ENCODE assay signal across 39 cellular contexts in the genomic region with DNA sequence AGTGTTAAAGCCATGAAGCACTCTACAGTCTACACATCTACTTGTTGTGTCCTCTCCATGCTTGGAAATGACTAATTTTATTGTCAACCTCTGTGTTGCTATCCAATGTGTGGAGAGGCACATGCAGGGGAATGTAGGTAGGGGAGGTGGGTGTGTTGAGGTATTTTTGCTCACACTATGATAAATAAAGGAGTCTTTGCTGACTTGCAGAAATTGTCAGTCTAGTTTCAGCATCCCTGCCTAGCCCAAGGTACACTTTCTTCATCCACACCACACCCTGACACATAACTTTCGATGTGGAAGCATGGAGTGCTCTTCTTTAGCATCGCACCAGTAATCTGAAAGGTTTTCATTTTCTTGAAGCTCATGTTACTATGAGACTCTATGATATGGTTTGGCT.
"Had no signal": no experiment of that assay in that cellular context is flagged by ENCODE, and none has a peak within 500 bp of the region (broad histone marks: within the 10 kb centered on the region; RNA-seq: fewer than 3 reads in every experiment).

No MANE protein-coding gene starts in this region.

- H3K27me3 Mint-ChIP-seq: activated naive CD4-positive, alpha-beta T cell treated with anti-CD3 and anti-CD28 coated beads, Interleukin-2, amount 10 ng/mL, durations not matched to agents 7 days and 5 days; activated naive CD4-positive, alpha-beta T cell treated with anti-CD3 and anti-CD28 coated beads, Interleukin-2, amount 50 U/mL, for 24 hours; activated naive CD8-positive, alpha-beta T cell; activated naive CD8-positive, alpha-beta T cell treated with anti-CD3 and anti-CD28 coated beads for 36 hours; activated naive CD8-positive, alpha-beta T cell treated with anti-CD3 and anti-CD28 coated beads, Interleukin-2, amount 10 ng/mL, durations not matched to agents 7 days and 5 days; activated naive CD8-positive, alpha-beta T cell treated with anti-CD3 and anti-CD28 coated beads, Interleukin-2, amount 50 U/mL, for 24 hours; activated T-helper 17 cell treated with anti-CD3 and anti-CD28 coated beads, Interleukin-2, amount 50 U/mL, for 72 hours; brain; central memory CD8-positive, alpha-beta T cell had no signal

- H3K4me3 Mint-ChIP-seq: activated naive CD4-positive, alpha-beta T cell treated with anti-CD3 and anti-CD28 coated beads for 36 hours; activated naive CD4-positive, alpha-beta T cell treated with anti-CD3 and anti-CD28 coated beads, Interleukin-2, amount 10 ng/mL, durations not matched to agents 7 days and 5 days; activated naive CD4-positive, alpha-beta T cell treated with anti-CD3 and anti-CD28 coated beads, Interleukin-2, amount 50 U/mL, for 24 hours; activated naive CD8-positive, alpha-beta T cell; activated naive CD8-positive, alpha-beta T cell treated with anti-CD3 and anti-CD28 coated beads for 36 hours; activated naive CD8-positive, alpha-beta T cell treated with anti-CD3 and anti-CD28 coated beads, Interleukin-2, amount 10 ng/mL, durations not matched to agents 7 days and 5 days; activated naive CD8-positive, alpha-beta T cell treated with anti-CD3 and anti-CD28 coated beads, Interleukin-2, amount 50 U/mL, for 24 hours; activated T-cell treated with anti-CD3 and anti-CD28 coated beads, Interleukin-2, amount 50 U/mL, for 4 hours; activated T-cell treated with anti-CD3 and anti-CD28 coated beads, Interleukin-2, amount 50 U/mL, for 72 hours; activated T-helper 1 cell treated with anti-CD3 and anti-CD28 coated beads, Interleukin-12 subunit alpha, Interleukin-12 subunit beta, Interleukin-2, Interleukin-4 antibody, amounts not matched to agents 30 ng/mL and 10 ng/mL and 1 ng/mL, durations not matched to agents 14 hours and 24 hours and 36 hours; activated T-helper 17 cell treated with anti-CD3 and anti-CD28 coated beads, Interleukin-2, amount 50 U/mL, for 72 hours; brain; central memory CD8-positive, alpha-beta T cell had no signal

- H3K4me3 ChIP-seq: adrenal gland, ascending aorta, body of pancreas, breast epithelium, cardiac muscle cell had no signal

- H3K27ac ChIP-seq: adrenal gland, ascending aorta, body of pancreas, brain microvascular endothelial cell, breast epithelium, cardiac muscle cell had no signal

- FAIRE-seq: astrocyte, bronchial epithelial cell, colon had no signal

- H3K4me1 Mint-ChIP-seq: activated naive CD4-positive, alpha-beta T cell treated with anti-CD3 and anti-CD28 coated beads, Interleukin-2, amount 10 ng/mL, durations not matched to agents 7 days and 5 days; activated naive CD4-positive, alpha-beta T cell treated with anti-CD3 and anti-CD28 coated beads, Interleukin-2, amount 50 U/mL, for 24 hours; activated naive CD8-positive, alpha-beta T cell treated with anti-CD3 and anti-CD28 coated beads for 36 hours; activated naive CD8-positive, alpha-beta T cell treated with anti-CD3 and anti-CD28 coated beads, Interleukin-2, amount 10 ng/mL, durations not matched to agents 7 days and 5 days; activated naive CD8-positive, alpha-beta T cell treated with anti-CD3 and anti-CD28 coated beads, Interleukin-2, amount 50 U/mL, for 24 hours; activated T-helper 17 cell treated with anti-CD3 and anti-CD28 coated beads, Interleukin-2, amount 50 U/mL, for 72 hours; brain; central memory CD8-positive, alpha-beta T cell had no signal

- ATAC-seq: activated naive CD4-positive, alpha-beta T cell treated with anti-CD3 and anti-CD28 coated beads, Interleukin-2, amount 50 U/mL, for 72 hours; activated naive CD8-positive, alpha-beta T cell treated with anti-CD3 and anti-CD28 coated beads, Interleukin-2, amount 50 U/mL, for 24 hours; activated T-cell treated with anti-CD3 and anti-CD28 coated beads, Interleukin-2, amount 50 U/mL, for 4 hours; activated T-cell treated with anti-CD3 and anti-CD28 coated beads, Interleukin-2, amount 50 U/mL, for 72 hours; activated T-helper 17 cell treated with anti-CD3 and anti-CD28 coated beads, Interleukin-2, amount 50 U/mL, for 72 hours; body of pancreas had no signal

- H3K9me3 ChIP-seq: adrenal gland, ascending aorta, body of pancreas, breast epithelium had no signal

- H3K9me3 Mint-ChIP-seq: activated naive CD4-positive, alpha-beta T cell treated with anti-CD3 and anti-CD28 coated beads for 36 hours; activated naive CD4-positive, alpha-beta T cell treated with anti-CD3 and anti-CD28 coated beads, Interleukin-2, amount 10 ng/mL, durations not matched to agents 7 days and 5 days; activated naive CD8-positive, alpha-beta T cell treated with anti-CD3 and anti-CD28 coated beads, Interleukin-2, amount 10 ng/mL, durations not matched to agents 7 days and 5 days; activated T-helper 1 cell treated with anti-CD3 and anti-CD28 coated beads, Interleukin-12 subunit alpha, Interleukin-12 subunit beta, Interleukin-2, Interleukin-4 antibody, amounts not matched to agents 30 ng/mL and 10 ng/mL and 1 ng/mL, durations not matched to agents 14 hours and 24 hours and 36 hours; activated T-helper 17 cell treated with anti-CD3 and anti-CD28 coated beads, Interleukin-2, amount 50 U/mL, for 72 hours; activated T-helper 2 cell treated with anti-CD3 and anti-CD28 coated beads, Interferon-gamma antibody, Interleukin-2, Interleukin-4, amounts not matched to agents 10 μg/mL and 5 μg/mL and 100 μg/mL, durations not matched to agents 14 hours and 24 hours and 36 hours; central memory CD8-positive, alpha-beta T cell had no signal

- H3K36me3 ChIP-seq: adrenal gland, ascending aorta, brain microvascular endothelial cell, breast epithelium, cardiac muscle cell had no signal

- DNase-seq: activated effector memory CD4-positive, alpha-beta T cell treated with anti-CD3 and anti-CD28 coated beads, Interleukin-2, amount 50 U/mL, for 16 hours; activated effector memory CD4-positive, alpha-beta T cell treated with Interleukin-2 at 50 U/mL for 16 hours; activated gamma-delta T cell; activated gamma-delta T cell treated with Interleukin-2 at 50 U/mL for 16 hours; activated naive CD4-positive, alpha-beta T cell; activated naive CD4-positive, alpha-beta T cell treated with anti-CD3 and anti-CD28 coated beads for 36 hours; activated naive CD4-positive, alpha-beta T cell treated with anti-CD3 and anti-CD28 coated beads, Interleukin-2, amount 10 ng/mL, durations not matched to agents 7 days and 5 days; activated naive CD4-positive, alpha-beta T cell treated with anti-CD3 and anti-CD28 coated beads, Interleukin-2, amount 50 U/mL, for 16 hours; activated naive CD4-positive, alpha-beta T cell treated with Interleukin-2 at 50 U/mL for 16 hours; activated naive CD8-positive, alpha-beta T cell treated with anti-CD3 and anti-CD28 coated beads for 36 hours; activated naive CD8-positive, alpha-beta T cell treated with anti-CD3 and anti-CD28 coated beads, Interleukin-2, amount 10 ng/mL, durations not matched to agents 7 days and 5 days; activated naive CD8-positive, alpha-beta T cell treated with anti-CD3 and anti-CD28 coated beads, Interleukin-2, amount 50 U/mL, for 24 hours; activated T-cell treated with anti-CD3 and anti-CD28 coated beads, Interleukin-2, amount 50 U/mL, for 4 hours; activated T-cell treated with anti-CD3 and anti-CD28 coated beads, Interleukin-2, amount 50 U/mL, for 48 hours; activated T-cell treated with anti-CD3 and anti-CD28 coated beads, Interleukin-2, amount 50 U/mL, for 72 hours; adrenal gland; amniotic stem cell; amygdala; anterior cingulate cortex; aorta; body of pancreas; brain microvascular endothelial cell; caudate nucleus; central memory CD4-positive, alpha-beta T cell; cerebellar nuclear complex had no signal

- H3K27me3 ChIP-seq: adrenal gland, ascending aorta, body of pancreas, brain microvascular endothelial cell, breast epithelium, cardiac muscle cell had no signal

- H3K36me3 Mint-ChIP-seq: activated naive CD4-positive, alpha-beta T cell treated with anti-CD3 and anti-CD28 coated beads, Interleukin-2, amount 10 ng/mL, durations not matched to agents 7 days and 5 days; activated naive CD4-positive, alpha-beta T cell treated with anti-CD3 and anti-CD28 coated beads, Interleukin-2, amount 50 U/mL, for 24 hours; activated naive CD4-positive, alpha-beta T cell treated with anti-CD3 and anti-CD28 coated beads, Interleukin-2, amount 50 U/mL, for 72 hours; activated naive CD8-positive, alpha-beta T cell; activated naive CD8-positive, alpha-beta T cell treated with anti-CD3 and anti-CD28 coated beads for 36 hours; activated naive CD8-positive, alpha-beta T cell treated with anti-CD3 and anti-CD28 coated beads, Interleukin-2, amount 10 ng/mL, durations not matched to agents 7 days and 5 days; brain had no signal

- H3K27ac Mint-ChIP-seq: activated naive CD4-positive, alpha-beta T cell treated with anti-CD3 and anti-CD28 coated beads for 36 hours; activated naive CD4-positive, alpha-beta T cell treated with anti-CD3 and anti-CD28 coated beads, Interleukin-2, amount 10 ng/mL, durations not matched to agents 7 days and 5 days; activated naive CD4-positive, alpha-beta T cell treated with anti-CD3 and anti-CD28 coated beads, Interleukin-2, amount 50 U/mL, for 24 hours; activated naive CD4-positive, alpha-beta T cell treated with anti-CD3 and anti-CD28 coated beads, Interleukin-2, amount 50 U/mL, for 72 hours; activated naive CD8-positive, alpha-beta T cell; activated naive CD8-positive, alpha-beta T cell treated with anti-CD3 and anti-CD28 coated beads for 36 hours; activated naive CD8-positive, alpha-beta T cell treated with anti-CD3 and anti-CD28 coated beads, Interleukin-2, amount 10 ng/mL, durations not matched to agents 7 days and 5 days; activated naive CD8-positive, alpha-beta T cell treated with anti-CD3 and anti-CD28 coated beads, Interleukin-2, amount 50 U/mL, for 24 hours; activated T-cell treated with anti-CD3 and anti-CD28 coated beads, Interleukin-2, amount 50 U/mL, for 72 hours; activated T-helper 1 cell treated with anti-CD3 and anti-CD28 coated beads, Interleukin-12 subunit alpha, Interleukin-12 subunit beta, Interleukin-2, Interleukin-4 antibody, amounts not matched to agents 30 ng/mL and 10 ng/mL and 1 ng/mL, durations not matched to agents 14 hours and 24 hours and 36 hours; activated T-helper 17 cell treated with anti-CD3 and anti-CD28 coated beads, Interleukin-2, amount 50 U/mL, for 72 hours; activated T-helper 2 cell treated with anti-CD3 and anti-CD28 coated beads, Interferon-gamma antibody, Interleukin-2, Interleukin-4, amounts not matched to agents 10 μg/mL and 5 μg/mL and 100 μg/mL, durations not matched to agents 14 hours and 24 hours and 36 hours; brain had no signal

- H3K4me1 ChIP-seq: adrenal gland, ascending aorta, body of pancreas, breast epithelium had no signal
